In the genomic region with DNA sequence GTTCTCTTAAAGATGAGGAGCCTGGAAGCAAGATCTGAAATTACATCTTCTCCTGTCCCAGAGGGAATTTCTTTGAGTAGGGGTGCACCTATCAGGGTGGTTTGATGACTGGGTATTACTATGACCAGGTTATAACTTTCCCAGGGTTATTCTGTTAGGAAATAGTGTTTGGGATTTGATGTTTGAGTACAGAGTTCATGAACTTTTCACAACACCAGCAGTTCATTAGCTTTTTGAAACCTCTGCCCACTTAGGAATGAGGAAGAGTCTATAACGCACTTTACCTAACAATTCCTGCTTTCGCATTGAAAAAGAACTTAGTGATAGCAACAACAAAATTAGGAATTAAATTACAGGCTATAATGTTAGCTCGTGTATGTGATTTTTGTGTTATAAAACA, we compare ENCODE assay signal across 23 cellular contexts. TPM values are rescaled to one million over a fixed set of nuclear protein-coding genes. Genes with fewer than 3 reads are reported as not detected.
DNase-seq lines count a peak whose midpoint lies in the region; ATAC-seq, FAIRE-seq and TF ChIP-seq lines count a peak whose summit lies in the region.
"Had no signal": no experiment of that assay in that cellular context is flagged by ENCODE, and none has a peak within 500 bp of the region (broad histone marks: within the 10 kb centered on the region; RNA-seq: fewer than 3 reads in every experiment).

No MANE protein-coding gene starts in this region.

- no peaks in the 10 kb centered on the region for H3K27me3 ChIP-seq in H1 (replicated peaks in 1 of 4; ENCODE audit: control insufficient read depth in 3 of 4, extremely low read depth in 1 of 4, insufficient read depth in 3 of 4, low read length in 3 of 4)
- no peaks in the 10 kb centered on the region for H3K27me3 ChIP-seq in liver (ENCODE audit: control insufficient read depth in 4 of 4, insufficient read depth in 4 of 4, low read length in 3 of 4)
- H3K27me3 ChIP-seq in sigmoid colon, result no peaks in the 10 kb centered on the region

- H3K79me1 ChIP-seq in H1 (ENCODE audit: low read depth, low read length), result no peaks in the 10 kb centered on the region; the same call in 1 of the 2 replicates

- FAIRE-seq in H1 (lab: Jason Lieb, UNC), result peak; percentile 39
- FAIRE-seq: GM12892, GM18507, HTR-8/SVneo had no signal

- no peak overlapping the region for H2BK120ac ChIP-seq in H1 (replicated peaks; ENCODE audit: low read depth, low read length)

- TF ChIP-seq CTCF in H1 (IDR thresholded peaks at IDR 0.05; ENCODE audit: control extremely low read depth in 1 of 3, insufficient read depth in 1 of 3, low read depth in 1 of 3, low read length in 3 of 3) (no peak), liver (IDR thresholded peaks at IDR 0.05; ENCODE audit: low read depth, low read length, missing input control) (no peak), WTC11 (IDR thresholded peaks at IDR 0.05) (no peak), sigmoid colon (IDR thresholded peaks at IDR 0.05) (no peak)

- no peak overlapping the region for H2BK15ac ChIP-seq in H1 (ENCODE audit: low read length)

- H3K4me2 ChIP-seq in H1 (ENCODE audit: insufficient read depth in 1 of 2, low read depth in 2 of 2, low read length in 2 of 2), result no peak overlapping the region
- H3K4me2 ChIP-seq: GM23338, KMS-11 had no signal

- H2AK5ac ChIP-seq in H1 (ENCODE audit: low read depth, low read length), result no peak overlapping the region

- H2AFZ ChIP-seq in H1 (ENCODE audit: low read length), result no peak overlapping the region
- H2AFZ ChIP-seq: GM23338 had no signal

- CTCF ChIA-PET in H1 (lab: Charles Lee; ENCODE audit: partially characterized antibody) (no interaction called here), WTC11 (lab: Charles Lee) (no interaction called here)

- no peak overlapping the region for H4K5ac ChIP-seq in H1 (ENCODE audit: insufficient read length, low read depth, low read length)

- TF ChIP-seq POLR2A in H1 (IDR thresholded peaks at IDR 0.05; ENCODE audit: control extremely low read depth in 1 of 2, low read depth in 2 of 2, low read length in 2 of 2), result no peak
- TF ChIP-seq POLR2A in sigmoid colon (IDR thresholded peaks at IDR 0.05), result no peak

- H3K27ac Mint-ChIP-seq in WTC11, result no peak overlapping the region
- H3K27ac Mint-ChIP-seq: CD4-positive, alpha-beta T cell; GM23338; HFFc6 had no signal

- H3K9me3 Mint-ChIP-seq in WTC11, result no peaks in the 10 kb centered on the region
- H3K9me3 Mint-ChIP-seq: CD4-positive, alpha-beta T cell; GM23338; HFFc6 had no signal

- H3K4me3 Mint-ChIP-seq in WTC11, result no peak overlapping the region
- H3K4me3 Mint-ChIP-seq: CD4-positive, alpha-beta T cell; GM23338; HFFc6 had no signal

- H4K8ac ChIP-seq in H1 (ENCODE audit: extremely low read depth, insufficient read depth, low read length), result no peak overlapping the region

- H2BK5ac ChIP-seq in H1 (ENCODE audit: low read depth, low read length), result no peak overlapping the region

- no peak overlapping the region for H3K23ac ChIP-seq in H1 (ENCODE audit: insufficient read length)

- H4K91ac ChIP-seq in H1 (replicated peaks; ENCODE audit: insufficient read length, low read length), result no peak overlapping the region

- no peak overlapping the region for H3K56ac ChIP-seq in H1 (replicated peaks; ENCODE audit: insufficient read length, low read depth, low read length)

- no peak overlapping the region for H3K9ac ChIP-seq in H1 (replicated peaks in 1 of 4; ENCODE audit: extremely low read depth in 1 of 4, low read depth in 3 of 4, low read length in 3 of 4)
- no peak overlapping the region for H3K9ac ChIP-seq in liver (ENCODE audit: low read depth in 1 of 2, low read length in 2 of 2)
- H3K9ac ChIP-seq: KMS-11 had no signal

- no peak for TF ChIP-seq EP300 in H1 (IDR thresholded peaks at IDR 0.05; ENCODE audit: borderline replicate concordance in 1 of 2, low read depth in 2 of 2, low read length in 2 of 2)
- TF ChIP-seq EP300 in sigmoid colon (IDR thresholded peaks at IDR 0.05), result no peak

- H3K27ac ChIP-seq in H1 (ENCODE audit: low read depth, low read length) (no peak overlapping the region), liver (ENCODE audit: low read depth in 1 of 2, low read length in 2 of 2) (peak overlapping the region in 1 of 2 donors; percentile 34), sigmoid colon (no peak overlapping the region)
- H3K27ac ChIP-seq: C4-2B, HL-60, KMS-11 had no signal

- POLR2A ChIA-PET in H1 (lab: Charles Lee; ENCODE audit: partially characterized antibody) (no interaction called here), WTC11 (lab: Charles Lee) (no interaction called here)

- no peak overlapping the region for H3K14ac ChIP-seq in H1 (ENCODE audit: insufficient read length)

- DNase-seq in HT-29 (ENCODE audit: low spot score) (peak; percentile 9), H1 (ENCODE audit: low read depth in 1 of 2, low spot score in 2 of 2) (no peak), WTC11 (ENCODE audit: low spot score) (no peak), UCSD-AML1 (lab: John Stamatoyannopoulos, UW; ENCODE audit: unreplicated experiment) (no peak), sigmoid colon (no peak)
- DNase-seq: AML-193; Caco-2; CD4-positive, alpha-beta T cell; DMS153; DMS79; GDM1; H7; HFFc6 had no signal

- peaks cover 3 to 25% (median 11%) of the 10 kb centered on the region in 4 experiments; a peak in 6 of 8 replicates for H3K36me3 ChIP-seq in H1 (ENCODE audit: control insufficient read depth in 2 of 4, insufficient read depth in 4 of 4, low read length in 3 of 4)
- peaks cover 5 to 12% (median 9%) of the 10 kb centered on the region in 4 donors for H3K36me3 ChIP-seq in liver (ENCODE audit: control insufficient read depth in 4 of 4, insufficient read depth in 3 of 4, low read depth in 1 of 4, low read length in 3 of 4)
- H3K36me3 ChIP-seq in sigmoid colon, result peaks cover 7 to 44% (median 15%) of the 10 kb centered on the region in 4 donors

- peaks cover 14% of the 10 kb centered on the region for H3K36me3 Mint-ChIP-seq in WTC11

- intact Hi-C loops in sigmoid colon (cut with DNase I), result no loop called here

- no peaks in the 10 kb centered on the region for H4K20me1 ChIP-seq in H1 (replicated peaks in 1 of 2; ENCODE audit: control insufficient read depth in 1 of 2, insufficient read depth in 2 of 2, low read length in 2 of 2)

- H2BK12ac ChIP-seq in H1 (ENCODE audit: low read depth, low read length), result no peak overlapping the region

- H3K4me1 Mint-ChIP-seq in WTC11, result no peaks in the 10 kb centered on the region
- H3K4me1 Mint-ChIP-seq: GM23338 had no signal

- no peak overlapping the region for H3K18ac ChIP-seq in H1 (ENCODE audit: extremely low read depth, low read length)

- H3K4me3 ChIP-seq in H1 (ENCODE audit: extremely low read depth in 1 of 4, insufficient read depth in 2 of 4, low read depth in 3 of 4, low read length in 4 of 4), result no peak overlapping the region
- no peak overlapping the region for H3K4me3 ChIP-seq in liver (ENCODE audit: low read depth in 1 of 3, low read length in 3 of 3)
- no peak overlapping the region for H3K4me3 ChIP-seq in sigmoid colon
- H3K4me3 ChIP-seq: GM23338 had no signal

- H2BK20ac ChIP-seq in H1 (ENCODE audit: low read length), result no peak overlapping the region

- ATAC-seq in WTC11 (no peak), GM21447 (IDR thresholded peaks at IDR 0.05; ENCODE audit: unreplicated experiment) (no peak)
- ATAC-seq: GM23338, HCT116 had no signal

- H3K27me3 Mint-ChIP-seq in WTC11 (ENCODE audit: low read depth), result no peaks in the 10 kb centered on the region
- H3K27me3 Mint-ChIP-seq: CD4-positive, alpha-beta T cell had no signal

- no peaks in the 10 kb centered on the region for H3K4me1 ChIP-seq in H1 (replicated peaks in 1 of 4; ENCODE audit: control insufficient read depth in 3 of 4, insufficient read depth in 4 of 4, low read length in 3 of 4)
- H3K4me1 ChIP-seq in liver (ENCODE audit: control insufficient read depth in 4 of 4, insufficient read depth in 4 of 4, low read length in 3 of 4), result peaks cover 0 to 8% (median 3%) of the 10 kb centered on the region in 4 donors
- H3K4me1 ChIP-seq in sigmoid colon, result no peaks in the 10 kb centered on the region

- no peaks in the 10 kb centered on the region for H3K23me2 ChIP-seq in H1 (ENCODE audit: low read depth, low read length)

- H3K79me2 ChIP-seq in H1 (ENCODE audit: control insufficient read depth in 1 of 2, insufficient read depth in 2 of 2, low read length in 2 of 2), result no peaks in the 10 kb centered on the region

- TF ChIP-seq RAD21 in H1 (IDR thresholded peaks at IDR 0.05 in 1 of 2, conservative IDR thresholded peaks at IDR 0.05 in 1 of 2; ENCODE audit: low read depth in 2 of 2, low read length in 2 of 2) (no peak), liver (IDR thresholded peaks at IDR 0.05) (peak; percentile 36 to 44)

- no peak overlapping the region for H3K4ac ChIP-seq in H1 (replicated peaks; ENCODE audit: insufficient read length, low read depth, low read length)

- H3K9me3 ChIP-seq in H1 (ENCODE audit: insufficient read depth in 2 of 2, low read depth in 1 of 2, low read length in 1 of 2) (no peaks in the 10 kb centered on the region), liver (ENCODE audit: control insufficient read depth in 4 of 4, low read length in 3 of 4) (no peaks in the 10 kb centered on the region), sigmoid colon (no peaks in the 10 kb centered on the region)
- H3K9me3 ChIP-seq: Caco-2 had no signal

- WGBS in H1 (ENCODE audit: extremely low coverage in 1 of 2, insufficient coverage in 1 of 2, insufficient read length in 1 of 2, insufficient replicate concordance in 2 of 2, low coverage in 1 of 2, low lambda C conversion rate in 2 of 2, missing lambda C conversion rate in 1 of 2), 2 experiments, result 86% methylated on average over 3 of the region's 3 CpGs; no CpG with 5 or more reads in 1 of the 2 experiments
- WGBS in liver, result 41% methylated on average over 3 of the region's 3 CpGs
- 94 to 96% methylated on average over 3 of the region's 3 CpGs for WGBS in sigmoid colon, 2 donors

TF ChIP-seq in H1, 55 proteins besides CTCF, POLR2A, EP300 and RAD21 (continues in another document):
- no peak for TF ChIP-seq ASH2L (IDR thresholded peaks at IDR 0.05; ENCODE audit: low read length)

TF ChIP-seq in liver, 16 proteins besides CTCF, POLR2A, EP300 and RAD21 (continues in another document):
- TF ChIP-seq RXRA (IDR thresholded peaks at IDR 0.05), result peak; percentile 93 to 94

RNA-seq across cellular contexts. Expression of a gene that starts 58.6 kb away (rescaled TPM):
- total RNA-seq in HT-29 (2014; rRNA removed; shearing (Covaris generic)), result 13.9 and 18.2 TPM in 2 replicates
- total RNA-seq in H1 (2021; fragmentation: NEBNext Ultra II Directional; extraction: Animal tissue kit (Norgen Biotek cat#: 25700)), result 44.6 and 45.6 TPM in 2 replicates
- 21.4 and 21.8 TPM in 2 replicates for polyA plus RNA-seq in H1 (2011; rRNA removed)
- polyA plus RNA-seq in H1 (2011; cell fraction: cytosol; rRNA removed), result 20.1 TPM
- polyA plus RNA-seq in H1 (2011; cell fraction: nucleus; rRNA removed), result 47.6 TPM
- polyA plus RNA-seq in H1 (2012, experiment 1 of 2), result 24.7 to 27.2 TPM (median 26.5 TPM) in 4 replicates
- polyA plus RNA-seq in H1 (2012, experiment 2 of 2), result 1.00 TPM
- 18.8 TPM for polyA plus RNA-seq in H1 (2013, experiment 1 of 2)
- 13.6 TPM for polyA plus RNA-seq in H1 (2013, experiment 2 of 2)
- 87.2 and 116 TPM in 2 replicates for polyA minus RNA-seq in H1 (2011; rRNA and poly(A)+ RNA removed)
- polyA minus RNA-seq in H1 (2011; cell fraction: cytosol; rRNA and poly(A)+ RNA removed), result 37.0 TPM
- polyA minus RNA-seq in H1 (2011; cell fraction: nucleus; rRNA and poly(A)+ RNA removed), result 169 TPM
- total RNA-seq in liver, result 10 to 100 TPM; 11.9 to 18.3 TPM
- 1 to 10 TPM; 2.1 to 2.2 TPM for polyA plus RNA-seq in liver
- total RNA-seq in WTC11 (2021), result 29.2 to 37.3 TPM (median 34.7 TPM) in 3 replicates
- total RNA-seq in sigmoid colon, result 10 to 100 TPM; 29.3 to 47.6 (median 34.1) TPM
- polyA plus RNA-seq in sigmoid colon, result 1 to 10 TPM; 3.5 to 8.6 (median 5.4) TPM
